8 cellular contexts compared by ENCODE assay signal in genomic region chr6:36423101-36423824, GRCh38. TPM values are rescaled to one million over a fixed set of nuclear protein-coding genes. Genes with fewer than 3 reads are reported as not detected.
A peak's percentile ranks its signal among the peaks of the same experiment; 100 is the strongest.
DNase-seq lines count a peak whose midpoint lies in the region; ATAC-seq and TF ChIP-seq lines count a peak whose summit lies in the region.

No MANE protein-coding gene starts in this region.

- TF ChIP-seq CTCF in right lobe of liver (IDR thresholded peaks at IDR 0.05): peak; percentile 63 to 74 (median 69)

- H3K9me3 Mint-ChIP-seq in CD4-positive, alpha-beta memory T cell: peaks cover 0 to 4% (median 0%) of the 10 kb centered on the region in 8 donors

- CTCF ChIA-PET in CD4-positive, alpha-beta memory T cell (lab: Charles Lee; ENCODE audit: partially characterized antibody): interaction anchor here (0.6 to 2.3 kb wide), 25 partner anchors 8 to 1057 kb away, joined by 3 to 25 read pairs (median 4); partner anchors contain the start of genes CDKN1A and SRSF3

- H3K36me3 ChIP-seq in CD4-positive, alpha-beta memory T cell (ENCODE audit: insufficient read depth, low read length): no peaks in the 10 kb centered on the region
- no peaks in the 10 kb centered on the region for H3K36me3 ChIP-seq in right lobe of liver

- DNase-seq in CD4-positive, alpha-beta memory T cell: peak; percentile 97 to 99 (median 97)
- peak; percentile 98 for DNase-seq in NCI-H748 treated with DMSO at 0.1 percent for 48 hours (lab: John Stamatoyannopoulos, UW)
- peak; percentile 98 for DNase-seq in activated CD4-positive, alpha-beta T cell treated with anti-CD3 and anti-CD28 coated beads, Interleukin-2, amount 50 U/mL, for 4 hours
- DNase-seq in dermis microvascular lymphatic vessel endothelial cell (ENCODE audit: low read depth in 2 of 2): peak; percentile 90 to 98
- DNase-seq in right lobe of liver: peak; percentile 99
- peak; percentile 99 for DNase-seq in stimulated activated CD4-positive, alpha-beta T cell treated with anti-CD3 and anti-CD28 coated beads, Interleukin-4, amount 100 ng/mL, for 24 hours

- peak overlapping the region; percentile 69 to 85 for H3K4me3 ChIP-seq in CD4-positive, alpha-beta memory T cell (ENCODE audit: low read length in 2 of 2)
- H3K4me3 ChIP-seq in right lobe of liver: peak overlapping the region; percentile 42 to 62 (median 57)

- POLR2A ChIA-PET in CD4-positive, alpha-beta memory T cell (lab: Charles Lee; ENCODE audit: partially characterized antibody): interaction anchor here (0.7 to 2.2 kb wide), 18 partner anchors 17 to 335 kb away, joined by 3 to 42 read pairs (median 4); partner anchors contain the start of genes CDKN1A, KCTD20, PXT1 and SRSF3

- under 1% methylated on average over 29 of the region's 51 CpGs for WGBS in right lobe of liver (ENCODE audit: insufficient coverage, low coverage, low lambda C conversion rate, missing lambda C conversion rate)

- H3K4me1 ChIP-seq in CD4-positive, alpha-beta memory T cell (ENCODE audit: insufficient read depth, low read length): peaks cover 15% of the 10 kb centered on the region
- peaks cover 0 to 6% (median 3%) of the 10 kb centered on the region in 4 donors for H3K4me1 ChIP-seq in right lobe of liver

- no peaks in the 10 kb centered on the region for H3K9me3 ChIP-seq in CD4-positive, alpha-beta memory T cell (ENCODE audit: control insufficient read depth in 1 of 2, low read length in 2 of 2)
- no peaks in the 10 kb centered on the region for H3K9me3 ChIP-seq in right lobe of liver

- H3K4me3 Mint-ChIP-seq in CD4-positive, alpha-beta memory T cell: peak overlapping the region; percentile 91 to 95 (median 93)

- ATAC-seq in GM19397 (IDR thresholded peaks at IDR 0.05; ENCODE audit: unreplicated experiment) (peak; percentile 94), HG03565 (IDR thresholded peaks at IDR 0.05; ENCODE audit: unreplicated experiment) (peak; percentile 87), right lobe of liver (peak; percentile 98 to 100 (median 100))

- peak overlapping the region; percentile 73 to 97 (median 95) for H3K27ac Mint-ChIP-seq in CD4-positive, alpha-beta memory T cell

- TF ChIP-seq POLR2A in right lobe of liver (IDR thresholded peaks at IDR 0.05): peak; percentile 57

- peak overlapping the region; percentile 68 for H3K27ac ChIP-seq in CD4-positive, alpha-beta memory T cell (ENCODE audit: low read depth, low read length)
- H3K27ac ChIP-seq in right lobe of liver: peak overlapping the region; percentile 46 to 59 (median 58)

- intact Hi-C loops in CD4-positive, alpha-beta memory T cell (cut with micrococcal nuclease): loop anchor here (1.0 to 5.0 kb wide), 9 partner anchors 19 to 336 kb away; partner anchors contain the start of genes KCTD20, PXT1 and SRSF3
- intact Hi-C loops in right lobe of liver (cut with DNase I): no loop called here

- H3K4me1 Mint-ChIP-seq in CD4-positive, alpha-beta memory T cell: peaks cover 10 to 19% (median 14%) of the 10 kb centered on the region in 4 donors

- H3K27me3 ChIP-seq in CD4-positive, alpha-beta memory T cell (ENCODE audit: insufficient read depth, low read length): no peaks in the 10 kb centered on the region
- no peaks in the 10 kb centered on the region for H3K27me3 ChIP-seq in right lobe of liver

- no peaks in the 10 kb centered on the region for H3K36me3 Mint-ChIP-seq in CD4-positive, alpha-beta memory T cell

- H3K27me3 Mint-ChIP-seq in CD4-positive, alpha-beta memory T cell: no peaks in the 10 kb centered on the region

RNA-seq across cellular contexts. Expression of gene PXT1, which starts 19.4 kb away (rescaled TPM):
- total RNA-seq in CD4-positive, alpha-beta memory T cell: under 1 TPM in 1 of 2 experiments, not detected in 1; 0.25 TPM
- polyA plus RNA-seq in CD4-positive, alpha-beta memory T cell: not detected
- total RNA-seq in dermis microvascular lymphatic vessel endothelial cell (under 0.01 and 0.13 TPM in 2 replicates), right lobe of liver (under 1 TPM in 1 of 6 experiments, not detected in 5; 0.11 TPM)

RNA-seq across cellular contexts. Expression of gene KCTD20, which starts 19.5 kb away (rescaled TPM):
- 10 to 100 TPM; 35.2 to 38.9 TPM for total RNA-seq in CD4-positive, alpha-beta memory T cell
- 10 to 100 TPM; 36.8 to 37.3 TPM for polyA plus RNA-seq in CD4-positive, alpha-beta memory T cell
- total RNA-seq in dermis microvascular lymphatic vessel endothelial cell: 92.0 and 106 TPM in 2 replicates
- 10 to 100 TPM; 24.8 to 48.8 (median 33.5) TPM for total RNA-seq in right lobe of liver

RNA-seq across cellular contexts. Expression of gene ETV7, which starts 35.8 kb away (rescaled TPM):
- total RNA-seq in CD4-positive, alpha-beta memory T cell: 1 to 10 TPM; 3.1 to 3.2 TPM
- polyA plus RNA-seq in CD4-positive, alpha-beta memory T cell: 1 to 10 TPM in 1 of 2 donors, under 1 TPM in 1; 0.67 to 5.4 TPM
- total RNA-seq in dermis microvascular lymphatic vessel endothelial cell (0.13 TPM in 2 replicates), right lobe of liver (1 to 10 TPM in 1 of 6 experiments, under 1 TPM in 4, not detected in 1; 0.19 to 4.6 (median 0.55) TPM)

Comparison
In these comparisons a context has a peak if more than half of its experiments do, and no peak if none do; other contexts are left out.
1. Peak in every context shown above with its lines: DNase-seq, ATAC-seq, H3K4me3 ChIP-seq and H3K27ac ChIP-seq.